11 cellular contexts compared by ENCODE assay signal in genomic region chr16:3646348-3646920, GRCh38. TPM values are rescaled to one million over a fixed set of nuclear protein-coding genes. Genes with fewer than 3 reads are reported as not detected.
DNase-seq lines count a peak whose midpoint lies in the region; ATAC-seq, FAIRE-seq and TF ChIP-seq lines count a peak whose summit lies in the region.
"Had no signal": no experiment of that assay in that cellular context is flagged by ENCODE, and none has a peak within 500 bp of the region (broad histone marks: within the 10 kb centered on the region; RNA-seq: fewer than 3 reads in every experiment).

No MANE protein-coding gene starts in this region.

- H3K27me3 ChIP-seq in GM23338 (ENCODE audit: insufficient read depth) (no peaks in the 10 kb centered on the region), H1 (replicated peaks in 1 of 4; ENCODE audit: control insufficient read depth in 3 of 4, extremely low read depth in 1 of 4, insufficient read depth in 3 of 4, low read length in 3 of 4) (no peaks in the 10 kb centered on the region), psoas muscle (ENCODE audit: insufficient read depth in 3 of 3, low read length in 2 of 3) (no peaks in the 10 kb centered on the region), smooth muscle cell (ENCODE audit: low read depth) (no peaks in the 10 kb centered on the region)
- H3K27me3 ChIP-seq: esophagus muscularis mucosa had no signal

- H3K79me1 ChIP-seq in H1 (ENCODE audit: low read depth, low read length), result no peaks in the 10 kb centered on the region

- H3K36me3 Mint-ChIP-seq in GM23338 (ENCODE audit: low read depth), result peaks cover 17% of the 10 kb centered on the region; the same call in 1 of the 3 replicates

- H3K9me3 ChIP-seq in H1 (ENCODE audit: insufficient read depth in 2 of 2, low read depth in 1 of 2, low read length in 1 of 2) (no peaks in the 10 kb centered on the region), psoas muscle (no peaks in the 10 kb centered on the region), smooth muscle cell (replicated peaks; ENCODE audit: low read depth) (no peaks in the 10 kb centered on the region)
- H3K9me3 ChIP-seq: esophagus muscularis mucosa had no signal

- H3K4me1 ChIP-seq in GM23338 (ENCODE audit: insufficient read depth) (peaks cover 14% of the 10 kb centered on the region), H1 (replicated peaks in 1 of 4; ENCODE audit: control insufficient read depth in 3 of 4, insufficient read depth in 4 of 4, low read length in 3 of 4) (peaks cover 11 to 22% (median 13%) of the 10 kb centered on the region in 4 experiments), psoas muscle (peaks cover 15% of the 10 kb centered on the region), smooth muscle cell (ENCODE audit: low read depth) (peaks cover 14% of the 10 kb centered on the region)
- H3K4me1 ChIP-seq: esophagus muscularis mucosa had no signal

- H3K4me3 Mint-ChIP-seq in GM23338, result 0 out of 3 replicates have a peak overlapping the region, but pooled peaks have one; percentile 46

- peaks cover 32% of the 10 kb centered on the region for H3K27me3 Mint-ChIP-seq in GM23338 (ENCODE audit: insufficient read depth, low read depth, poor library complexity)

- H2AFZ ChIP-seq in GM23338 (no peak overlapping the region), H1 (ENCODE audit: low read length) (no peak overlapping the region), smooth muscle cell (ENCODE audit: low read depth) (no peak overlapping the region)

- H3K4me2 ChIP-seq in GM23338 (peak overlapping the region; percentile 54; the same call in 1 of the 2 replicates), H1 (ENCODE audit: insufficient read depth in 1 of 2, low read depth in 2 of 2, low read length in 2 of 2) (no peak overlapping the region), smooth muscle cell (no peak overlapping the region)

- peak overlapping the region; percentile 3; the same call in 1 of the 2 replicates for H2BK15ac ChIP-seq in H1 (ENCODE audit: low read length)

- DNase-seq in GM23338 (ENCODE audit: low spot score) (no peak), NCI-H2196 treated with DMSO at 0.1 percent for 48 hours (lab: John Stamatoyannopoulos, UW; ENCODE audit: unreplicated experiment) (peak; percentile 84), H1 (ENCODE audit: low read depth in 1 of 2, low spot score in 2 of 2) (peak in 1 of 2 experiments; percentile 41), psoas muscle (no peak), NCI-H1048 (lab: John Stamatoyannopoulos, UW) (no peak), Right ventricle myocardium superior (no peak), smooth muscle cell (lab: John Stamatoyannopoulos, UW; ENCODE audit: unreplicated experiment) (no peak)
- DNase-seq: NCI-H524 had no signal

- H3K4me3 ChIP-seq in GM23338 (no peak overlapping the region), H1 (ENCODE audit: extremely low read depth in 1 of 4, insufficient read depth in 2 of 4, low read depth in 3 of 4, low read length in 4 of 4) (0 out of 8 replicates have a peak overlapping the region, but pooled peaks of 1 of the 4 experiments have one; percentile 4), psoas muscle (no peak overlapping the region), smooth muscle cell (no peak overlapping the region)
- H3K4me3 ChIP-seq: esophagus muscularis mucosa had no signal

- H3K27ac Mint-ChIP-seq in GM23338, result peak overlapping the region; percentile 97

- H3K36me3 ChIP-seq in GM23338 (ENCODE audit: insufficient read depth) (no peaks in the 10 kb centered on the region), H1 (ENCODE audit: control insufficient read depth in 2 of 4, insufficient read depth in 4 of 4, low read length in 3 of 4) (no peaks in the 10 kb centered on the region), psoas muscle (ENCODE audit: insufficient read depth in 1 of 2, low read depth in 1 of 2) (peaks cover 0 to 19% of the 10 kb centered on the region in 2 donors), smooth muscle cell (ENCODE audit: low read depth) (no peaks in the 10 kb centered on the region)

- peaks cover 28% of the 10 kb centered on the region for H3K4me1 Mint-ChIP-seq in GM23338

- no peaks in the 10 kb centered on the region for H3K79me2 ChIP-seq in GM23338 (replicated peaks; ENCODE audit: insufficient read depth)
- H3K79me2 ChIP-seq in H1 (ENCODE audit: control insufficient read depth in 1 of 2, insufficient read depth in 2 of 2, low read length in 2 of 2), result no peaks in the 10 kb centered on the region
- no peaks in the 10 kb centered on the region for H3K79me2 ChIP-seq in smooth muscle cell (ENCODE audit: low read depth)

- intact Hi-C loops in psoas muscle (cut with DNase I), result no loop called here
- intact Hi-C loops in Right ventricle myocardium superior (cut with DNase I), result no loop called here

- 0 out of 2 replicates have a peak, but pooled peaks cover 11% of the 10 kb centered on the region for H3F3A ChIP-seq in GM23338 (replicated peaks; ENCODE audit: low read depth)
- peaks cover 3% of the 10 kb centered on the region for H3F3A ChIP-seq in smooth muscle cell (ENCODE audit: low read depth)

- peak overlapping the region; percentile 82 for H4K91ac ChIP-seq in H1 (replicated peaks; ENCODE audit: insufficient read length, low read length)

- TF ChIP-seq POLR2A in H1 (IDR thresholded peaks at IDR 0.05; ENCODE audit: control extremely low read depth in 1 of 2, low read depth in 2 of 2, low read length in 2 of 2), result no peak

- H4K5ac ChIP-seq in H1 (ENCODE audit: insufficient read length, low read depth, low read length), result no peak overlapping the region

- 0 out of 3 replicates have a peak, but pooled peaks cover 3% of the 10 kb centered on the region for H3K9me3 Mint-ChIP-seq in GM23338

- no peak for TF ChIP-seq EP300 in H1 (IDR thresholded peaks at IDR 0.05; ENCODE audit: borderline replicate concordance in 1 of 2, low read depth in 2 of 2, low read length in 2 of 2)

- H3K27ac ChIP-seq in GM23338 (ENCODE audit: low read depth) (peak overlapping the region; percentile 45; the same call in 1 of the 2 replicates), H1 (ENCODE audit: low read depth, low read length) (peak overlapping the region; percentile 71; the same call in 1 of the 2 replicates), psoas muscle (peak overlapping the region; percentile 72), smooth muscle cell (ENCODE audit: low read depth) (no peak overlapping the region)
- H3K27ac ChIP-seq: esophagus muscularis mucosa had no signal

- peak overlapping the region; percentile 6; the same call in 1 of the 2 replicates for H4K8ac ChIP-seq in H1 (ENCODE audit: extremely low read depth, insufficient read depth, low read length)

- H3K18ac ChIP-seq in H1 (ENCODE audit: extremely low read depth, low read length), result 0 out of 2 replicates have a peak overlapping the region, but pooled peaks have one; percentile 15

- no peak for FAIRE-seq in H1 (lab: Jason Lieb, UNC)

- H4K20me1 ChIP-seq in GM23338 (replicated peaks; ENCODE audit: insufficient read depth) (no peaks in the 10 kb centered on the region), H1 (replicated peaks in 1 of 2; ENCODE audit: control insufficient read depth in 1 of 2, insufficient read depth in 2 of 2, low read length in 2 of 2) (no peaks in the 10 kb centered on the region), smooth muscle cell (ENCODE audit: low read depth) (peaks cover 15% of the 10 kb centered on the region)

- H2BK12ac ChIP-seq in H1 (ENCODE audit: low read depth, low read length), result 0 out of 2 replicates have a peak overlapping the region, but pooled peaks have one; percentile 50

- H3K14ac ChIP-seq in H1 (ENCODE audit: insufficient read length), result no peak overlapping the region

- no peak for TF ChIP-seq CTCF in GM23338 (conservative IDR thresholded peaks at IDR 0.05; ENCODE audit: low read depth in 2 of 2)
- no peak for TF ChIP-seq CTCF in H1 (IDR thresholded peaks at IDR 0.05; ENCODE audit: control extremely low read depth in 1 of 3, insufficient read depth in 1 of 3, low read depth in 1 of 3, low read length in 3 of 3)
- no peak for TF ChIP-seq CTCF in psoas muscle (IDR thresholded peaks at IDR 0.05)
- no peak for TF ChIP-seq CTCF in smooth muscle cell (IDR thresholded peaks at IDR 0.05; ENCODE audit: borderline replicate concordance, insufficient read depth, poor library complexity, severe bottlenecking)

- 84% methylated on average over 15 of the region's 15 CpGs; no CpG with 5 or more reads in 1 of the 2 experiments for WGBS in H1 (ENCODE audit: extremely low coverage in 1 of 2, insufficient coverage in 1 of 2, insufficient read length in 1 of 2, insufficient replicate concordance in 2 of 2, low coverage in 1 of 2, low lambda C conversion rate in 2 of 2, missing lambda C conversion rate in 1 of 2), 2 experiments
- 29 to 43% (median 42%) methylated on average over 15 of the region's 15 CpGs for WGBS in psoas muscle, 3 donors
- WGBS in smooth muscle cell (ENCODE audit: low lambda C conversion rate), result 74% methylated on average over 15 of the region's 15 CpGs

- ATAC-seq in GM23338, result no peak
- ATAC-seq in psoas muscle, result peak; percentile 83 to 91 (median 90)
- ATAC-seq in GM21825 (IDR thresholded peaks at IDR 0.05; ENCODE audit: unreplicated experiment), result no peak
- ATAC-seq in Right ventricle myocardium superior (ENCODE audit: poor library complexity), result no peak
- ATAC-seq: sciatic nerve had no signal

- CTCF ChIA-PET in H1 (lab: Charles Lee; ENCODE audit: partially characterized antibody), result interaction anchor here (0.6 to 1.4 kb wide), 4 partner anchors 8 to 1285 kb away, joined by 3 to 6 read pairs (median 4); no protein-coding TSS in a partner anchor

- H2AK5ac ChIP-seq in H1 (ENCODE audit: low read depth, low read length), result 0 out of 2 replicates have a peak overlapping the region, but pooled peaks have one; percentile 26

- POLR2A ChIA-PET in H1 (lab: Charles Lee; ENCODE audit: partially characterized antibody), result interaction anchor here (1.0 to 2.3 kb wide), 5 partner anchors 9 to 507 kb away, joined by 3 to 5 read pairs (median 4); no protein-coding TSS in a partner anchor

- H2BK120ac ChIP-seq in H1 (replicated peaks; ENCODE audit: low read depth, low read length), result no peak overlapping the region

- 0 out of 2 replicates have a peak overlapping the region, but pooled peaks have one; percentile 84 for H2BK5ac ChIP-seq in H1 (ENCODE audit: low read depth, low read length)

- no peak for TF ChIP-seq RAD21 in H1 (IDR thresholded peaks at IDR 0.05 in 1 of 2, conservative IDR thresholded peaks at IDR 0.05 in 1 of 2; ENCODE audit: low read depth in 2 of 2, low read length in 2 of 2)

- no peak overlapping the region for H3K23ac ChIP-seq in H1 (ENCODE audit: insufficient read length)

- no peak overlapping the region for H3K4ac ChIP-seq in H1 (replicated peaks; ENCODE audit: insufficient read length, low read depth, low read length)

- no peaks in the 10 kb centered on the region for H3K23me2 ChIP-seq in H1 (ENCODE audit: low read depth, low read length)

- no peak overlapping the region for H3K56ac ChIP-seq in H1 (replicated peaks; ENCODE audit: insufficient read length, low read depth, low read length)

- H2BK20ac ChIP-seq in H1 (ENCODE audit: low read length), result 0 out of 2 replicates have a peak overlapping the region, but pooled peaks have one; percentile 35

- H3K9me2 ChIP-seq in GM23338 (ENCODE audit: insufficient read depth), result no peaks in the 10 kb centered on the region

- no peak overlapping the region for H3K9ac ChIP-seq in H1 (replicated peaks in 1 of 4; ENCODE audit: extremely low read depth in 1 of 4, low read depth in 3 of 4, low read length in 3 of 4)
- H3K9ac ChIP-seq in smooth muscle cell (ENCODE audit: low read depth), result no peak overlapping the region

RNA-seq across cellular contexts. Expression of gene DNASE1, which starts 8.1 kb away (rescaled TPM):
- 23.0 and 24.0 TPM in 2 replicates for total RNA-seq in GM23338 (2014; rRNA removed; shearing (Covaris generic))
- 7.9 TPM in 2 replicates for polyA plus RNA-seq in GM23338 (2016; fragmentation: Nextera tagmentation; extraction: Ambion mirVana)
- total RNA-seq in H1 (2021; fragmentation: NEBNext Ultra II Directional; extraction: Animal tissue kit (Norgen Biotek cat#: 25700)), result 11.5 and 12.3 TPM in 2 replicates
- 16.7 and 27.7 TPM in 2 replicates for polyA plus RNA-seq in H1 (2011; rRNA removed)
- 19.0 TPM for polyA plus RNA-seq in H1 (2011; cell fraction: cytosol; rRNA removed)
- 50.5 TPM for polyA plus RNA-seq in H1 (2011; cell fraction: nucleus; rRNA removed)
- 9.8 to 17.2 TPM (median 14.9 TPM) in 4 replicates for polyA plus RNA-seq in H1 (2012, experiment 1 of 2)
- polyA plus RNA-seq in H1 (2012, experiment 2 of 2), result 5.1 TPM
- 6.9 TPM for polyA plus RNA-seq in H1 (2013, experiment 1 of 2)
- polyA plus RNA-seq in H1 (2013, experiment 2 of 2), result 7.2 TPM
- polyA minus RNA-seq in H1 (2011; rRNA and poly(A)+ RNA removed), result 30.4 and 45.3 TPM in 2 replicates
- 14.3 TPM for polyA minus RNA-seq in H1 (2011; cell fraction: cytosol; rRNA and poly(A)+ RNA removed)
- polyA minus RNA-seq in H1 (2011; cell fraction: nucleus; rRNA and poly(A)+ RNA removed), result 34.8 TPM
- 1 to 10 TPM; 1.6 to 7.3 (median 2.6) TPM for total RNA-seq in psoas muscle
- polyA plus RNA-seq in psoas muscle, result 1 to 10 TPM in 2 of 3 donors, under 1 TPM in 1; 0.46 to 5.4 (median 5.2) TPM
- 8.1 TPM for total RNA-seq in Right ventricle myocardium superior
- total RNA-seq in smooth muscle cell, result 21.9 and 37.8 TPM in 2 replicates
- 8.1 and 11.9 TPM in 2 replicates for polyA plus RNA-seq in smooth muscle cell

RNA-seq across cellular contexts. Expression of gene SLX4, which starts 35.0 kb away (rescaled TPM):
- total RNA-seq in GM23338 (2014; rRNA removed; shearing (Covaris generic)), result 12.6 and 15.2 TPM in 2 replicates
- polyA plus RNA-seq in GM23338 (2016; fragmentation: Nextera tagmentation; extraction: Ambion mirVana) (2.9 and 3.0 TPM in 2 replicates), H1 (2011; rRNA removed) (4.4 and 6.1 TPM in 2 replicates), psoas muscle (1 to 10 TPM in 2 of 3 donors, under 1 TPM in 1; 0.87 to 4.1 (median 3.1) TPM), smooth muscle cell (3.1 and 3.5 TPM in 2 replicates)
- 10.9 and 11.4 TPM in 2 replicates for total RNA-seq in H1 (2021; fragmentation: NEBNext Ultra II Directional; extraction: Animal tissue kit (Norgen Biotek cat#: 25700))
- 3.9 TPM for polyA plus RNA-seq in H1 (2011; cell fraction: cytosol; rRNA removed)
- 13.0 TPM for polyA plus RNA-seq in H1 (2011; cell fraction: nucleus; rRNA removed)
- 6.0 to 7.5 TPM (median 6.9 TPM) in 4 replicates for polyA plus RNA-seq in H1 (2012, experiment 1 of 2)
- polyA plus RNA-seq in H1 (2012, experiment 2 of 2), result 3.7 TPM
- 7.0 TPM for polyA plus RNA-seq in H1 (2013, experiment 1 of 2)
- 6.7 TPM for polyA plus RNA-seq in H1 (2013, experiment 2 of 2)
- polyA minus RNA-seq in H1 (2011; rRNA and poly(A)+ RNA removed), result 6.8 and 7.2 TPM in 2 replicates
- polyA minus RNA-seq in H1 (2011; cell fraction: cytosol; rRNA and poly(A)+ RNA removed), result 9.0 TPM
- 11.1 TPM for polyA minus RNA-seq in H1 (2011; cell fraction: nucleus; rRNA and poly(A)+ RNA removed)
- total RNA-seq in psoas muscle (1 to 10 TPM; 1.9 to 3.1 (median 2.5) TPM), Right ventricle myocardium superior (3.2 TPM), smooth muscle cell (2.6 and 3.6 TPM in 2 replicates)

Comparison
In these comparisons a context has a peak if more than half of its experiments do, and no peak if none do; other contexts are left out.
1. ATAC-seq: peak in psoas muscle (4 of 4); none in GM23338 (single experiment), GM21825 (single experiment) and Right ventricle myocardium superior (single experiment).